9 cellular contexts compared by ENCODE assay signal in the genomic region with DNA sequence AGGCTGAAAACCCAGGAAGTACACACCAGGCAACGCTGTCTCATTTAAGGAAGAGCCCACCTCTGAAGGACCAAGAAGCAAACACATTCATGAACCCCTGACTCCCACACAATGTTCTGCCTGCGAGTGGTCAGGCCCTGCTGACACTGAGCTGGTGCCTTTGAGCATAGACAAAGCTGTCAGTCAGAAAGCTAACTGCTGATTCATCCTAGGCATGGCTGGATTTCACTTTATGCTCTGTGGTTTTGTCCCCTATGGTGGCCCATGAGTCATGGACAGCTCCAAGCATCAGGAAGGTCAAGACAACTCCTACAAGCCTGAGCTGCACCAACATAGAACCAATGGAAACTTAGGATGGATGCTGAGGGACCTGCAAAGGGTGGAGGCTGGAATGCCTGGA.
DNase-seq lines count a peak whose midpoint lies in the region; ATAC-seq and TF ChIP-seq lines count a peak whose summit lies in the region.
"Had no signal": no experiment of that assay in that cellular context is flagged by ENCODE, and none has a peak within 500 bp of the region (broad histone marks: within the 10 kb centered on the region; RNA-seq: fewer than 3 reads in every experiment).

No MANE protein-coding gene starts in this region.

- H3K27ac ChIP-seq in sigmoid colon = no peak overlapping the region

- peaks cover 7 to 38% (median 12%) of the 10 kb centered on the region in 4 donors for H3K36me3 ChIP-seq in sigmoid colon

- intact Hi-C loops in sigmoid colon (cut with DNase I) = loop anchor here (10.0 kb wide), 1 partner anchor 80 kb away; a partner anchor contains a TSS

- no peak overlapping the region for H3K4me3 Mint-ChIP-seq in immature natural killer cell

- 89 to 91% methylated on average over 2 of the region's 2 CpGs for WGBS in sigmoid colon, 2 donors

- peaks cover 0 to 7% (median 6%) of the 10 kb centered on the region in 4 donors for H3K4me1 ChIP-seq in sigmoid colon

- no peak overlapping the region for H3K4me3 ChIP-seq in sigmoid colon

- H3K27me3 Mint-ChIP-seq in immature natural killer cell (ENCODE audit: low read depth in 3 of 3) = no peaks in the 10 kb centered on the region

- TF ChIP-seq POLR2A in sigmoid colon (IDR thresholded peaks at IDR 0.05) = no peak

- H3K9me3 Mint-ChIP-seq in immature natural killer cell = no peaks in the 10 kb centered on the region

- TF ChIP-seq EP300 in sigmoid colon (IDR thresholded peaks at IDR 0.05) = no peak

- peaks cover 4 to 18% of the 10 kb centered on the region in 2 donors for H3K4me1 Mint-ChIP-seq in immature natural killer cell

- TF ChIP-seq CTCF in sigmoid colon (IDR thresholded peaks at IDR 0.05) = no peak

- H3K27me3 ChIP-seq in sigmoid colon = no peaks in the 10 kb centered on the region

- peaks cover 4 to 20% (median 12%) of the 10 kb centered on the region in 3 donors for H3K36me3 Mint-ChIP-seq in immature natural killer cell

- DNase-seq in EL (peak; percentile 83), UCSD-AML1 (lab: John Stamatoyannopoulos, UW; ENCODE audit: unreplicated experiment) (peak; percentile 27), medulla oblongata (ENCODE audit: extremely low spot score) (peak; percentile 16), sigmoid colon (no peak), DMS 273 treated with DMSO at 0.1 percent for 48 hours (lab: John Stamatoyannopoulos, UW) (no peak), immature natural killer cell (no peak)
- no peak for DNase-seq in activated effector memory CD4-positive, alpha-beta T cell treated with Interleukin-2 at 50 U/mL for 16 hours
- DNase-seq: stimulated activated CD4-positive, alpha-beta T cell treated with anti-CD3 and anti-CD28 coated beads, Interleukin-4, amount 100 ng/mL, for 24 hours had no signal

- H3K9me3 ChIP-seq in sigmoid colon = no peaks in the 10 kb centered on the region

- H3K27ac Mint-ChIP-seq in immature natural killer cell = no peak overlapping the region

- ATAC-seq in HG02884 (IDR thresholded peaks at IDR 0.05; ENCODE audit: unreplicated experiment) = peak; percentile 74

Comparison
In these comparisons a context has a peak if more than half of its experiments do, and no peak if none do; other contexts are left out.
1. DNase-seq: peak in EL (single experiment), UCSD-AML1 (single experiment) and medulla oblongata (single experiment); none in sigmoid colon (single experiment), activated effector memory CD4-positive, alpha-beta T cell treated with Interleukin-2 at 50 U/mL for 16 hours (single experiment), DMS 273 treated with DMSO at 0.1 percent for 48 hours (single experiment) and immature natural killer cell (0 of 3).